Comparison of ENCODE assay signal across 24 cellular contexts in the genomic region with DNA sequence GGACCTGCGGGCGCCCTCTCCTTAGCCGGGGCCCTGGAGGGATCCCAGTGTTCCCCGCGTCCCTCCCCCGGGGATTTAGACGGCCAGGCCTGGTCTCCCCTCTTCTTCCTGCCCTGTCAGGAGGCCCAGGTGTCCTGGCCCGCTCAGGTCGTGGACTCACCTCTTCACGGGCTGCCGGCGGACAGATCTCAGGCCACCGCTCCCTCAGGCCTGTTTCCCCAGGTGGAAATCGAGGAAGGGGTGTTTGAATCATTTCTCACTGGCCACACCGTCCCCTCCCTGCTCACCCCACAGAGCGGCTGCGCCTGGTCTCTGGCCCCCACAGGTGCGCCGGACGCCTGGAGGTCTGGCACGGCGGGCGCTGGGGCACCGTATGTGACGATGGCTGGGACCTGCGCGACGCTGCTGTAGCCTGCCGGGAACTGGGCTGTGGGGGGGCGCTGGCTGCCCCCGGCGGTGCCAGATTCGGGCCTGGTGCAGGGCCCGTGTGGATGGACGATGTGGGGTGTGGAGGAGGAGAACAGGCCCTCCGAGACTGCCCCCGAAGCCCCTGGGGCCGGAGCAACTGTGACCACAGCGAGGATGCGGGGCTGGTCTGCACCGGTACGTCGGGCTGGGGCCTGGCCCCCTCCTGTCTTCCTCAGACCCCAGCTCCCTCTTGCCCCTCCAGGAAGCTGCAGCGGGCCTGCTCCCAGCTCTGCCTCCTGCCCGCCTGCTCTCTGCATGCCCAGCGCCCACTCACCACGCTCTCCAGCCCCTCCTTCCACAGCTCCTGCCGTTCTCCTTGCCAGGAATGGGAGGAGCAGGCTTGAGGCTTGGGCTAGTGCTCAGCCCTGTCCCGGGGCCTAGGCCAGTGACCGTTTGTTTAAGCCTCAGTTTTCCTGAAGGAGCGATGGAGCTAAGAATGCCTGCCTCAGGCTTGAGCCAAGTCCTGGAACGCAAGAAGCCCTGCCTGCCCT. TPM values are rescaled to one million over a fixed set of nuclear protein-coding genes. Genes with fewer than 3 reads are reported as not detected.
DNase-seq lines count a peak whose midpoint lies in the region; ATAC-seq, FAIRE-seq and TF ChIP-seq lines count a peak whose summit lies in the region.
"Had no signal": no experiment of that assay in that cellular context is flagged by ENCODE, and none has a peak within 500 bp of the region (broad histone marks: within the 10 kb centered on the region; RNA-seq: fewer than 3 reads in every experiment).

No MANE protein-coding gene starts in this region.

- H3K9me1 ChIP-seq in K562 (ENCODE audit: control insufficient read depth, insufficient read depth, low read length), result no peaks in the 10 kb centered on the region

- no TSS peak for BruUV-seq in K562 (replicated peaks; lab: Mats Ljungman, UMichigan)

- DNase-seq in Right ventricle myocardium inferior (ENCODE audit: missing footprints), result peak; percentile 53
- no peak for DNase-seq in cardiac septum (ENCODE audit: low spot score)
- no peak for DNase-seq in K562 (ENCODE audit: extremely low read depth in 1 of 4, low spot score in 3 of 4)
- DNase-seq in neuronal stem cell (ENCODE audit: low spot score), result no peak
- DNase-seq in vagina (ENCODE audit: extremely low spot score in 2 of 2), result no peak
- DNase-seq in DMS 273 (lab: John Stamatoyannopoulos, UW; ENCODE audit: unreplicated experiment), result no peak
- no peak for DNase-seq in activated T-cell treated with anti-CD3 and anti-CD28 coated beads for 4 hours
- no peak for DNase-seq in endothelial cell (ENCODE audit: low spot score)
- DNase-seq: activated CD4-positive, alpha-beta memory T cell treated with anti-CD3 and anti-CD28 coated beads, Interleukin-2, amount 10 ng/mL, durations not matched to agents 7 days and 5 days; activated CD4-positive, CD25-positive, alpha-beta regulatory T cell; activated T-cell treated with anti-CD3 and anti-CD28 coated beads, Interleukin-2, amount 50 U/mL, for 1 hour; DMS 273 treated with DMSO at 0.1 percent for 48 hours; foreskin keratinocyte; kidney; stimulated activated CD4-positive, alpha-beta T cell treated with anti-CD3 and anti-CD28 coated beads, Interleukin-1b, Interleukin-23, amount 100 ng/mL, for 48 hours; stimulated activated naive CD4-positive, alpha-beta T cell treated with Interleukin-2 at 50 U/mL for 16 hours; upper lobe of right lung had no signal

- no peaks in the 10 kb centered on the region for H3K9me3 Mint-ChIP-seq in endothelial cell (ENCODE audit: unreplicated experiment)
- H3K9me3 Mint-ChIP-seq: activated CD4-positive, alpha-beta memory T cell treated with anti-CD3 and anti-CD28 coated beads, Interleukin-2, amount 10 ng/mL, durations not matched to agents 7 days and 5 days; dendritic cell treated with granulocyte-macrophage colony-stimulating factor and Interleukin-4, amounts not matched to agents 40 ng/mL and 50 ng/mL, for 4 days had no signal

- H3K36me3 Mint-ChIP-seq in endothelial cell (ENCODE audit: low read depth, unreplicated experiment), result peaks cover 4% of the 10 kb centered on the region

- peak overlapping the region; percentile 81 for H2AK5ac ChIP-seq in neuronal stem cell (ENCODE audit: low read depth, low read length)

- in situ Hi-C loops in K562 (cut with MboI), result no loop called here

- peaks cover 34 to 79% of the 10 kb centered on the region in 2 experiments for H3K4me1 ChIP-seq in K562 (replicated peaks in 1 of 2; ENCODE audit: control insufficient read depth in 2 of 2, insufficient read depth in 2 of 2, low read length in 2 of 2)
- H3K4me1 ChIP-seq in neuronal stem cell (ENCODE audit: control insufficient read depth in 2 of 2, insufficient read depth in 1 of 2, low read depth in 1 of 2, low read length in 2 of 2), result peaks cover 29 to 48% of the 10 kb centered on the region in 2 donors
- peaks cover 76% of the 10 kb centered on the region for H3K4me1 ChIP-seq in vagina
- H3K4me1 ChIP-seq: pancreas, upper lobe of right lung had no signal

- FAIRE-seq in K562 (lab: Jason Lieb, UNC), result no peak
- FAIRE-seq: endothelial cell of umbilical vein, kidney, pancreas had no signal

- H4K8ac ChIP-seq in neuronal stem cell (ENCODE audit: low read depth, low read length), result no peak overlapping the region

- no peak overlapping the region for H3K27ac Mint-ChIP-seq in endothelial cell (ENCODE audit: unreplicated experiment)
- H3K27ac Mint-ChIP-seq: activated CD4-positive, alpha-beta memory T cell treated with anti-CD3 and anti-CD28 coated beads, Interleukin-2, amount 10 ng/mL, durations not matched to agents 7 days and 5 days; dendritic cell treated with granulocyte-macrophage colony-stimulating factor and Interleukin-4, amounts not matched to agents 40 ng/mL and 50 ng/mL, for 4 days had no signal

- H2BK15ac ChIP-seq in neuronal stem cell (ENCODE audit: low read length), result peak overlapping the region; percentile 58

- peak overlapping the region; percentile 37 for H3K4ac ChIP-seq in neuronal stem cell (ENCODE audit: low read length)

- H2AFZ ChIP-seq in K562 (ENCODE audit: low read depth, low read length), result no peak overlapping the region
- H2AFZ ChIP-seq in neuronal stem cell (ENCODE audit: low read length), result peak overlapping the region; percentile 73

- peak overlapping the region; percentile 71 for H3K14ac ChIP-seq in neuronal stem cell (ENCODE audit: low read length)

- H3K27me3 ChIP-seq in K562 (ENCODE audit: control insufficient read depth in 2 of 2, insufficient read depth in 2 of 2, low read length in 2 of 2), result peaks cover 0 to 4% of the 10 kb centered on the region in 2 experiments; a peak in 1 of 5 replicates
- no peaks in the 10 kb centered on the region for H3K27me3 ChIP-seq in neuronal stem cell (ENCODE audit: control insufficient read depth in 3 of 3, insufficient read depth in 3 of 3, low read depth in 1 of 3, low read length in 3 of 3)
- no peaks in the 10 kb centered on the region for H3K27me3 ChIP-seq in vagina
- H3K27me3 ChIP-seq: cardiac muscle cell had no signal

- peaks cover 5% of the 10 kb centered on the region; the same call in 2 of the 3 replicates for H3K79me2 ChIP-seq in K562 (ENCODE audit: control insufficient read depth, insufficient read depth, low read length)

- H4K20me1 ChIP-seq in K562 (replicated peaks; ENCODE audit: control insufficient read depth, insufficient read depth, low read length), result no peaks in the 10 kb centered on the region

- POLR2A ChIA-PET in K562 (lab: Yijun Ruan, JAX), result interaction anchor here (0.7 to 2.3 kb wide), 6 partner anchors 8 to 107 kb away, joined by 3 to 5 read pairs (median 3); partner anchors contain the start of gene TMEM238

- H3K27ac ChIP-seq in K562 (ENCODE audit: extremely low read depth, low read depth, low read length) (no peak overlapping the region), neuronal stem cell (replicated peaks; ENCODE audit: low read length) (no peak overlapping the region), vagina (peak overlapping the region; percentile 95)
- H3K27ac ChIP-seq: C4-2B, cardiac muscle cell, foreskin keratinocyte, pancreas, upper lobe of right lung had no signal

- H3K79me1 ChIP-seq in neuronal stem cell (ENCODE audit: low read depth, low read length), result peaks cover 8% of the 10 kb centered on the region

- no peak overlapping the region for H2BK5ac ChIP-seq in neuronal stem cell (ENCODE audit: low read length)

- TF ChIP-seq CTCF in K562 (IDR thresholded peaks at IDR 0.05 in 2 of 3, conservative IDR thresholded peaks at IDR 0.05 in 1 of 3; ENCODE audit: insufficient read depth in 2 of 3, low read depth in 1 of 3, low read length in 3 of 3) (no peak), vagina (IDR thresholded peaks at IDR 0.05) (no peak), endothelial cell (IDR thresholded peaks at IDR 0.05; ENCODE audit: unreplicated experiment) (no peak)

- H3K36me3 ChIP-seq in K562 (ENCODE audit: control insufficient read depth, insufficient read depth, low read length), result peaks cover 4% of the 10 kb centered on the region; the same call in 2 of the 3 replicates
- H3K36me3 ChIP-seq in neuronal stem cell (replicated peaks in 1 of 2; ENCODE audit: control insufficient read depth in 2 of 2, insufficient read depth in 2 of 2, low read length in 2 of 2), result no peaks in the 10 kb centered on the region
- H3K36me3 ChIP-seq in vagina, result no peaks in the 10 kb centered on the region
- H3K36me3 ChIP-seq: cardiac muscle cell, pancreas, upper lobe of right lung had no signal

- peak overlapping the region; percentile 41 for H2BK12ac ChIP-seq in neuronal stem cell (ENCODE audit: low read length)

- intact Hi-C loops in Right ventricle myocardium inferior (cut with DNase I) (no loop called here), cardiac septum (cut with DNase I) (no loop called here), K562 (cut with micrococcal nuclease) (no loop called here), vagina (cut with DNase I) (no loop called here)

- ATAC-seq in Right ventricle myocardium inferior (no peak), K562 (no peak)
- ATAC-seq: foreskin keratinocyte, upper lobe of right lung had no signal

- no peak overlapping the region for H4K91ac ChIP-seq in neuronal stem cell (ENCODE audit: low read depth, low read length, poor library complexity)

- H3K4me1 Mint-ChIP-seq in endothelial cell (ENCODE audit: unreplicated experiment), result peaks cover 13% of the 10 kb centered on the region

- no peak for TF ChIP-seq EP300 in K562 (IDR thresholded peaks at IDR 0.05; ENCODE audit: low read length)

- CTCF ChIA-PET in K562 (lab: Yijun Ruan, JAX; ENCODE audit: low intra/inter-chr PET ratio), result no interaction called here

- H3K27me3 Mint-ChIP-seq in endothelial cell (ENCODE audit: unreplicated experiment), result peaks cover 6% of the 10 kb centered on the region

- no peak overlapping the region for H3K18ac ChIP-seq in neuronal stem cell (ENCODE audit: low read length)

- no peak overlapping the region for H3K4me3 Mint-ChIP-seq in endothelial cell (ENCODE audit: unreplicated experiment)
- H3K4me3 Mint-ChIP-seq: activated CD4-positive, alpha-beta memory T cell treated with anti-CD3 and anti-CD28 coated beads, Interleukin-2, amount 10 ng/mL, durations not matched to agents 7 days and 5 days; dendritic cell treated with granulocyte-macrophage colony-stimulating factor and Interleukin-4, amounts not matched to agents 40 ng/mL and 50 ng/mL, for 4 days had no signal

- H3K4me3 ChIP-seq in K562, result no peak overlapping the region
- H3K4me3 ChIP-seq in neuronal stem cell (ENCODE audit: low read length in 2 of 2), result no peak overlapping the region
- H3K4me3 ChIP-seq in vagina, result no peak overlapping the region
- H3K4me3 ChIP-seq: cardiac muscle cell, pancreas, upper lobe of right lung had no signal

- H3K9me3 ChIP-seq in K562 (replicated peaks; ENCODE audit: control insufficient read depth, insufficient read depth, low read depth, low read length) (no peaks in the 10 kb centered on the region), neuronal stem cell (replicated peaks in 1 of 2; ENCODE audit: control insufficient read depth in 2 of 2, insufficient read depth in 1 of 2, low read depth in 1 of 2, low read length in 2 of 2) (no peaks in the 10 kb centered on the region), vagina (no peaks in the 10 kb centered on the region)
- H3K9me3 ChIP-seq: pancreas, upper lobe of right lung had no signal

- H2BK120ac ChIP-seq in neuronal stem cell (ENCODE audit: low read depth, low read length), result peak overlapping the region; percentile 18

- H3K9ac ChIP-seq in K562 (ENCODE audit: insufficient read depth in 1 of 2, low read depth in 2 of 2, low read length in 2 of 2) (no peak overlapping the region), neuronal stem cell (ENCODE audit: low read depth, low read length, poor library complexity) (peak overlapping the region; percentile 3)

- TF ChIP-seq RAD21 in K562 (CRISPR knock-in tag; conservative IDR thresholded peaks at IDR 0.05 in 1 of 2, IDR thresholded peaks at IDR 0.05 in 1 of 2), result no peak

- TF ChIP-seq POLR2A in K562 (conservative IDR thresholded peaks at IDR 0.05), result no peak
- no peak for TF ChIP-seq POLR2A in vagina (IDR thresholded peaks at IDR 0.05)

- H3K4me2 ChIP-seq in K562 (ENCODE audit: insufficient read depth, low read length), result no peak overlapping the region
- no peak overlapping the region for H3K4me2 ChIP-seq in neuronal stem cell (ENCODE audit: insufficient read depth, low read length, poor library complexity, severe bottlenecking)

- WGBS in K562 (ENCODE audit: insufficient coverage, low coverage, missing lambda C conversion rate), result 72% methylated on average over 29 of the region's 52 CpGs
- WGBS in neuronal stem cell (ENCODE audit: extremely low coverage in 2 of 2, insufficient read length in 2 of 2, insufficient replicate concordance in 1 of 2), 2 donors, result no CpG with 5 or more reads among the region's 52 CpGs

- peak overlapping the region; percentile 43 for H3K23ac ChIP-seq in neuronal stem cell (ENCODE audit: low read depth, low read length, poor library complexity)

RNA-seq across cellular contexts. Expression of gene SSC5D, which starts 2.5 kb away (rescaled TPM):
- total RNA-seq in Right ventricle myocardium inferior, result 3.4 TPM
- total RNA-seq in cardiac septum, result 7.7 TPM
- total RNA-seq in K562 (2011; cell fraction: chromatin; rRNA removed; ENCODE audit: low replicate concordance), result 2.5 and 3.9 TPM in 2 replicates
- total RNA-seq in K562 (2011; cell fraction: nucleolus; rRNA removed), result 2.4 and 3.2 TPM in 2 replicates
- total RNA-seq in K562 (2011; cell fraction: nucleoplasm; rRNA removed), result 1.5 and 4.6 TPM in 2 replicates
- 0.14 and 0.20 TPM in 2 replicates for total RNA-seq in K562 (2014; rRNA removed)
- total RNA-seq in K562 (2014; rRNA removed; fragmentation: Illumina TruSeq; extraction: Trizol), result 0.03 and 0.04 TPM in 2 replicates
- total RNA-seq in K562 (2015; rRNA removed; fragmentation: Illumina TruSeq; extraction: Trizol), result 0.15 and 0.18 TPM in 2 replicates
- 0.67 and 0.71 TPM in 2 replicates for total RNA-seq in K562 (2021)
- 0.07 and 0.12 TPM in 2 replicates for polyA plus RNA-seq in K562 (2011; rRNA removed)
- 0.01 and 0.09 TPM in 2 replicates for polyA plus RNA-seq in K562 (2011; cell fraction: cytosol; rRNA removed)
- polyA plus RNA-seq in K562 (2011; cell fraction: nucleus; rRNA removed), result 0.63 and 1.4 TPM in 2 replicates
- polyA plus RNA-seq in K562 (2012), result 0.61 and 1.6 TPM in 2 replicates
- polyA plus RNA-seq in K562 (2014; fragmentation: Illumina TruSeq; extraction: Trizol), result 0.19 TPM in 2 replicates
- polyA plus RNA-seq in K562 (2014; fragmentation: Nextera tagmentation; extraction: Ambion mirVana), result not detected
- polyA plus RNA-seq in K562 (2014; rRNA removed), result 0.08 and 0.09 TPM in 2 replicates
- 0.09 and 0.14 TPM in 2 replicates for polyA minus RNA-seq in K562 (2011; rRNA and poly(A)+ RNA removed)
- polyA minus RNA-seq in K562 (2011; cell fraction: cytosol; rRNA and poly(A)+ RNA removed), result 3.6 TPM in 1 of 2 replicates, not detected in the other
- 0.94 and 1.00 TPM in 2 replicates for polyA minus RNA-seq in K562 (2011; cell fraction: nucleus; rRNA and poly(A)+ RNA removed)
- polyA plus RNA-seq in neuronal stem cell (2013, experiment 1 of 2), result 0.89 TPM
- 0.94 TPM for polyA plus RNA-seq in neuronal stem cell (2013, experiment 2 of 2)
- 13.5 TPM for total RNA-seq in vagina
- 0.95 TPM for total RNA-seq in endothelial cell (ENCODE audit: unreplicated experiment)
- total RNA-seq: foreskin keratinocyte, SK-MEL-5 had no signal

RNA-seq across cellular contexts. Expression of gene NAT14, which starts 5.8 kb away (rescaled TPM):
- total RNA-seq in Right ventricle myocardium inferior, result 5.6 TPM
- 6.0 TPM for total RNA-seq in cardiac septum
- 27.4 and 88.5 TPM in 2 replicates for total RNA-seq in K562 (2011; cell fraction: chromatin; rRNA removed; ENCODE audit: low replicate concordance)
- total RNA-seq in K562 (2011; cell fraction: nucleolus; rRNA removed), result 74.0 and 77.5 TPM in 2 replicates
- total RNA-seq in K562 (2011; cell fraction: nucleoplasm; rRNA removed), result 51.5 and 61.8 TPM in 2 replicates
- 43.8 and 46.5 TPM in 2 replicates for total RNA-seq in K562 (2014; rRNA removed)
- 14.4 and 21.6 TPM in 2 replicates for total RNA-seq in K562 (2014; rRNA removed; fragmentation: Illumina TruSeq; extraction: Trizol)
- total RNA-seq in K562 (2015; rRNA removed; fragmentation: Illumina TruSeq; extraction: Trizol), result 25.3 and 25.7 TPM in 2 replicates
- 70.6 and 77.0 TPM in 2 replicates for total RNA-seq in K562 (2021)
- polyA plus RNA-seq in K562 (2011; rRNA removed), result 30.3 and 44.3 TPM in 2 replicates
- 45.6 and 55.9 TPM in 2 replicates for polyA plus RNA-seq in K562 (2011; cell fraction: cytosol; rRNA removed)
- polyA plus RNA-seq in K562 (2011; cell fraction: nucleus; rRNA removed), result 148 and 191 TPM in 2 replicates
- 56.6 and 78.2 TPM in 2 replicates for polyA plus RNA-seq in K562 (2012)
- 26.7 and 33.2 TPM in 2 replicates for polyA plus RNA-seq in K562 (2014; fragmentation: Illumina TruSeq; extraction: Trizol)
- polyA plus RNA-seq in K562 (2014; fragmentation: Nextera tagmentation; extraction: Ambion mirVana), result 1 to 10 TPM; 2.4 to 4.6 TPM
- polyA plus RNA-seq in K562 (2014; rRNA removed), result 61.7 and 62.8 TPM in 2 replicates
- 4.2 and 4.8 TPM in 2 replicates for polyA minus RNA-seq in K562 (2011; rRNA and poly(A)+ RNA removed)
- 11.3 and 12.9 TPM in 2 replicates for polyA minus RNA-seq in K562 (2011; cell fraction: cytosol; rRNA and poly(A)+ RNA removed)
- polyA minus RNA-seq in K562 (2011; cell fraction: nucleus; rRNA and poly(A)+ RNA removed), result 12.3 and 16.9 TPM in 2 replicates
- polyA plus RNA-seq in neuronal stem cell (2013, experiment 1 of 2), result 117 TPM
- 115 TPM for polyA plus RNA-seq in neuronal stem cell (2013, experiment 2 of 2)
- 14.2 TPM for total RNA-seq in vagina
- 37.7 TPM for total RNA-seq in endothelial cell (ENCODE audit: unreplicated experiment)

RNA-seq across cellular contexts. Expression of gene ZNF628, which starts 14.3 kb away (rescaled TPM):
- 5.7 TPM for total RNA-seq in Right ventricle myocardium inferior
- 3.4 TPM for total RNA-seq in cardiac septum
- total RNA-seq in K562 (2011; cell fraction: chromatin; rRNA removed; ENCODE audit: low replicate concordance), result 2.3 and 4.5 TPM in 2 replicates
- 5.5 and 6.2 TPM in 2 replicates for total RNA-seq in K562 (2011; cell fraction: nucleolus; rRNA removed)
- 2.3 and 2.4 TPM in 2 replicates for total RNA-seq in K562 (2011; cell fraction: nucleoplasm; rRNA removed)
- total RNA-seq in K562 (2014; rRNA removed), result 3.7 and 5.7 TPM in 2 replicates
- not detected in 2 replicates for total RNA-seq in K562 (2014; rRNA removed; fragmentation: Illumina TruSeq; extraction: Trizol)
- 0.76 and 1.5 TPM in 2 replicates for total RNA-seq in K562 (2015; rRNA removed; fragmentation: Illumina TruSeq; extraction: Trizol)
- total RNA-seq in K562 (2021), result 12.9 and 13.6 TPM in 2 replicates
- polyA plus RNA-seq in K562 (2011; rRNA removed), result 0.18 and 0.37 TPM in 2 replicates
- polyA plus RNA-seq in K562 (2011; cell fraction: cytosol; rRNA removed), result 0.28 and 1.3 TPM in 2 replicates
- 1.6 and 3.0 TPM in 2 replicates for polyA plus RNA-seq in K562 (2011; cell fraction: nucleus; rRNA removed)
- 6.5 and 9.2 TPM in 2 replicates for polyA plus RNA-seq in K562 (2012)
- 0.13 and 1.1 TPM in 2 replicates for polyA plus RNA-seq in K562 (2014; fragmentation: Illumina TruSeq; extraction: Trizol)
- polyA plus RNA-seq in K562 (2014; fragmentation: Nextera tagmentation; extraction: Ambion mirVana), result not detected
- polyA plus RNA-seq in K562 (2014; rRNA removed), result 3.7 and 6.4 TPM in 2 replicates
- 0.18 and 0.21 TPM in 2 replicates for polyA minus RNA-seq in K562 (2011; rRNA and poly(A)+ RNA removed)
- 3.8 and 5.5 TPM in 2 replicates for polyA minus RNA-seq in K562 (2011; cell fraction: cytosol; rRNA and poly(A)+ RNA removed)
- 1.9 and 2.0 TPM in 2 replicates for polyA minus RNA-seq in K562 (2011; cell fraction: nucleus; rRNA and poly(A)+ RNA removed)
- 8.4 TPM for polyA plus RNA-seq in neuronal stem cell (2013, experiment 1 of 2)
- polyA plus RNA-seq in neuronal stem cell (2013, experiment 2 of 2), result 8.7 TPM
- total RNA-seq in vagina, result 2.7 TPM
- total RNA-seq in endothelial cell (ENCODE audit: unreplicated experiment), result 8.7 TPM

RNA-seq across cellular contexts. Expression of gene C19orf85, which starts 26.2 kb away (rescaled TPM):
- total RNA-seq in Right ventricle myocardium inferior (not detected), cardiac septum (not detected), K562 (2014; rRNA removed) (not detected in 2 replicates), K562 (2014; rRNA removed; fragmentation: Illumina TruSeq; extraction: Trizol) (not detected in 2 replicates), K562 (2015; rRNA removed; fragmentation: Illumina TruSeq; extraction: Trizol) (not detected in 2 replicates), K562 (2021) (not detected in 2 replicates), vagina (not detected), endothelial cell (ENCODE audit: unreplicated experiment) (not detected)
- total RNA-seq in K562 (2011; cell fraction: chromatin; rRNA removed; ENCODE audit: low replicate concordance), result not detected in 2 replicates
- not detected in 2 replicates for total RNA-seq in K562 (2011; cell fraction: nucleolus; rRNA removed)
- total RNA-seq in K562 (2011; cell fraction: nucleoplasm; rRNA removed), result not detected in 2 replicates
- polyA plus RNA-seq in K562 (2011; rRNA removed) (not detected in 2 replicates), K562 (2014; fragmentation: Illumina TruSeq; extraction: Trizol) (not detected in 2 replicates), K562 (2014; fragmentation: Nextera tagmentation; extraction: Ambion mirVana) (not detected), K562 (2014; rRNA removed) (not detected in 2 replicates)
- not detected in 2 replicates for polyA plus RNA-seq in K562 (2011; cell fraction: cytosol; rRNA removed)
- polyA plus RNA-seq in K562 (2011; cell fraction: nucleus; rRNA removed), result not detected in 2 replicates
- polyA plus RNA-seq in K562 (2012), result not detected in 2 replicates
- polyA minus RNA-seq in K562 (2011; rRNA and poly(A)+ RNA removed), result not detected in 2 replicates
- polyA minus RNA-seq in K562 (2011; cell fraction: cytosol; rRNA and poly(A)+ RNA removed), result not detected in 2 replicates
- not detected in 2 replicates for polyA minus RNA-seq in K562 (2011; cell fraction: nucleus; rRNA and poly(A)+ RNA removed)
- polyA plus RNA-seq in neuronal stem cell (2013, experiment 1 of 2), result 2.1 TPM
- 2.3 TPM for polyA plus RNA-seq in neuronal stem cell (2013, experiment 2 of 2)
- total RNA-seq: activated CD4-positive, alpha-beta memory T cell treated with anti-CD3 and anti-CD28 coated beads, Interleukin-2, amount 10 ng/mL, durations not matched to agents 7 days and 5 days; cardiac muscle cell; endothelial cell of umbilical vein; foreskin keratinocyte; kidney; pancreas; SK-MEL-5; T-helper 2 cell treated with Interferon-gamma antibody and Interleukin-4, amounts not matched to agents 100 ng/mL and 5 ng/mL, for 36 hours; upper lobe of right lung had no signal
- polyA plus RNA-seq: cardiac muscle cell, endothelial cell of umbilical vein, foreskin keratinocyte, pancreas had no signal

RNA-seq across cellular contexts. Expression of gene ISOC2, which starts 29.3 kb away (rescaled TPM):
- total RNA-seq in Right ventricle myocardium inferior, result 55.2 TPM
- 50.8 TPM for total RNA-seq in cardiac septum
- total RNA-seq in K562 (2011; cell fraction: chromatin; rRNA removed; ENCODE audit: low replicate concordance), result 20.9 and 73.4 TPM in 2 replicates
- 94.4 and 96.2 TPM in 2 replicates for total RNA-seq in K562 (2011; cell fraction: nucleolus; rRNA removed)
- total RNA-seq in K562 (2011; cell fraction: nucleoplasm; rRNA removed), result 62.6 and 89.3 TPM in 2 replicates
- 229 and 491 TPM in 2 replicates for total RNA-seq in K562 (2014; rRNA removed)
- 16.7 and 26.3 TPM in 2 replicates for total RNA-seq in K562 (2014; rRNA removed; fragmentation: Illumina TruSeq; extraction: Trizol)
- total RNA-seq in K562 (2015; rRNA removed; fragmentation: Illumina TruSeq; extraction: Trizol), result 99.3 and 105 TPM in 2 replicates
- total RNA-seq in K562 (2021), result 135 and 150 TPM in 2 replicates
- polyA plus RNA-seq in K562 (2011; rRNA removed), result 58.3 and 94.6 TPM in 2 replicates
- polyA plus RNA-seq in K562 (2011; cell fraction: cytosol; rRNA removed), result 109 and 317 TPM in 2 replicates
- 145 and 201 TPM in 2 replicates for polyA plus RNA-seq in K562 (2011; cell fraction: nucleus; rRNA removed)
- 123 and 126 TPM in 2 replicates for polyA plus RNA-seq in K562 (2012)
- polyA plus RNA-seq in K562 (2014; fragmentation: Illumina TruSeq; extraction: Trizol), result 52.8 and 117 TPM in 2 replicates
- 1 to 10 TPM; 1.2 to 6.2 TPM for polyA plus RNA-seq in K562 (2014; fragmentation: Nextera tagmentation; extraction: Ambion mirVana)
- 172 and 196 TPM in 2 replicates for polyA plus RNA-seq in K562 (2014; rRNA removed)
- 13.9 and 17.6 TPM in 2 replicates for polyA minus RNA-seq in K562 (2011; rRNA and poly(A)+ RNA removed)
- 48.0 and 65.9 TPM in 2 replicates for polyA minus RNA-seq in K562 (2011; cell fraction: cytosol; rRNA and poly(A)+ RNA removed)
- polyA minus RNA-seq in K562 (2011; cell fraction: nucleus; rRNA and poly(A)+ RNA removed), result 45.9 and 53.4 TPM in 2 replicates
- polyA plus RNA-seq in neuronal stem cell (2013, experiment 1 of 2), result 26.8 TPM
- polyA plus RNA-seq in neuronal stem cell (2013, experiment 2 of 2), result 26.2 TPM
- total RNA-seq in vagina, result 61.4 TPM
- total RNA-seq in endothelial cell (ENCODE audit: unreplicated experiment), result 20.2 TPM
